In the genomic region with DNA sequence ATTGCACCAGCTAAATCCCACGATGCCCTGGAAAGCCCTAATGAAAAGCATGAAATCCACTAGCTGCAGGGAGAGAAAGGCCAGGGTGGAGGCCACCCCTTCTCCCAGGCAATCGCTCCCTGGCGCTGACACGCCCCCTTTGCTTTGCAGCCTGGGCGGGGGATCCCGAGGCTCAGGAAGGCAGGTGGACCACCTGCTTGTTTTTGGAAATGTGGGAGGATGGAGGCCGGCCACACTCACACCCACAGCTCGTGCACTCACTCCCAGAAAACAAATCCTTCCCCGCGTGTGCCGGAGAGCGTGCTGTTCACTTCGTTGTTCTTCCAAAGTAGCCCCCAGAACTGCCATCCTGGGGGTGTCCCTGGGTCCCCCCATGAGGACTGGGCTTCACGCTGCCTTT, we compare ENCODE assay signal across 1 cellular context.
TF ChIP-seq lines count a peak whose summit lies in the region.

No MANE protein-coding gene starts in this region.

TF ChIP-seq in HepG2, 621 proteins besides CTCF, POLR2A, EP300 and RAD21:
- TF ChIP-seq, protein P1, sequence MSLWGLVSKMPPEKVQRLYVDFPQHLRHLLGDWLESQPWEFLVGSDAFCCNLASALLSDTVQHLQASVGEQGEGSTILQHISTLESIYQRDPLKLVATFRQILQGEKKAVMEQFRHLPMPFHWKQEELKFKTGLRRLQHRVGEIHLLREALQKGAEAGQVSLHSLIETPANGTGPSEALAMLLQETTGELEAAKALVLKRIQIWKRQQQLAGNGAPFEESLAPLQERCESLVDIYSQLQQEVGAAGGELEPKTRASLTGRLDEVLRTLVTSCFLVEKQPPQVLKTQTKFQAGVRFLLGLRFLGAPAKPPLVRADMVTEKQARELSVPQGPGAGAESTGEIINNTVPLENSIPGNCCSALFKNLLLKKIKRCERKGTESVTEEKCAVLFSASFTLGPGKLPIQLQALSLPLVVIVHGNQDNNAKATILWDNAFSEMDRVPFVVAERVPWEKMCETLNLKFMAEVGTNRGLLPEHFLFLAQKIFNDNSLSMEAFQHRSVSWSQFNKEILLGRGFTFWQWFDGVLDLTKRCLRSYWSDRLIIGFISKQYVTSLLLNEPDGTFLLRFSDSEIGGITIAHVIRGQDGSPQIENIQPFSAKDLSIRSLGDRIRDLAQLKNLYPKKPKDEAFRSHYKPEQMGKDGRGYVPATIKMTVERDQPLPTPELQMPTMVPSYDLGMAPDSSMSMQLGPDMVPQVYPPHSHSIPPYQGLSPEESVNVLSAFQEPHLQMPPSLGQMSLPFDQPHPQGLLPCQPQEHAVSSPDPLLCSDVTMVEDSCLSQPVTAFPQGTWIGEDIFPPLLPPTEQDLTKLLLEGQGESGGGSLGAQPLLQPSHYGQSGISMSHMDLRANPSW (CRISPR knock-in tag; IDR thresholded peaks at IDR 0.05; ENCODE audit: borderline replicate concordance), result no peak
- TF ChIP-seq ZNF550 (CRISPR knock-in tag; IDR thresholded peaks at IDR 0.05; ENCODE audit: borderline replicate concordance) (no peak), SP1 (IDR thresholded peaks at IDR 0.05) (no peak), SP1 (CRISPR knock-in tag; IDR thresholded peaks at IDR 0.05) (no peak), ERF (CRISPR knock-in tag; IDR thresholded peaks at IDR 0.05) (no peak), ZFX (CRISPR knock-in tag; IDR thresholded peaks at IDR 0.05; ENCODE audit: low read depth) (no peak), CHD4 (IDR thresholded peaks at IDR 0.05; ENCODE audit: borderline replicate concordance, low read length) (no peak), ZNF121 (CRISPR knock-in tag; IDR thresholded peaks at IDR 0.05) (no peak), ZNF772 (CRISPR knock-in tag; IDR thresholded peaks at IDR 0.05) (no peak), ZNF878 (CRISPR knock-in tag; IDR thresholded peaks at IDR 0.05) (no peak), RFXAP (CRISPR knock-in tag; IDR thresholded peaks at IDR 0.05; ENCODE audit: borderline replicate concordance) (no peak), FOXC1 (CRISPR knock-in tag; IDR thresholded peaks at IDR 0.05; ENCODE audit: borderline replicate concordance) (no peak), TARDBP (CRISPR knock-in tag; IDR thresholded peaks at IDR 0.05) (no peak)
- TF ChIP-seq, protein P2, sequence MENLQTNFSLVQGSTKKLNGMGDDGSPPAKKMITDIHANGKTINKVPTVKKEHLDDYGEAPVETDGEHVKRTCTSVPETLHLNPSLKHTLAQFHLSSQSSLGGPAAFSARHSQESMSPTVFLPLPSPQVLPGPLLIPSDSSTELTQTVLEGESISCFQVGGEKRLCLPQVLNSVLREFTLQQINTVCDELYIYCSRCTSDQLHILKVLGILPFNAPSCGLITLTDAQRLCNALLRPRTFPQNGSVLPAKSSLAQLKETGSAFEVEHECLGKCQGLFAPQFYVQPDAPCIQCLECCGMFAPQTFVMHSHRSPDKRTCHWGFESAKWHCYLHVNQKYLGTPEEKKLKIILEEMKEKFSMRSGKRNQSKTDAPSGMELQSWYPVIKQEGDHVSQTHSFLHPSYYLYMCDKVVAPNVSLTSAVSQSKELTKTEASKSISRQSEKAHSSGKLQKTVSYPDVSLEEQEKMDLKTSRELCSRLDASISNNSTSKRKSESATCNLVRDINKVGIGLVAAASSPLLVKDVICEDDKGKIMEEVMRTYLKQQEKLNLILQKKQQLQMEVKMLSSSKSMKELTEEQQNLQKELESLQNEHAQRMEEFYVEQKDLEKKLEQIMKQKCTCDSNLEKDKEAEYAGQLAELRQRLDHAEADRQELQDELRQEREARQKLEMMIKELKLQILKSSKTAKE (CRISPR knock-in tag; IDR thresholded peaks at IDR 0.05; ENCODE audit: borderline replicate concordance), result no peak
- TF ChIP-seq, protein P3, sequence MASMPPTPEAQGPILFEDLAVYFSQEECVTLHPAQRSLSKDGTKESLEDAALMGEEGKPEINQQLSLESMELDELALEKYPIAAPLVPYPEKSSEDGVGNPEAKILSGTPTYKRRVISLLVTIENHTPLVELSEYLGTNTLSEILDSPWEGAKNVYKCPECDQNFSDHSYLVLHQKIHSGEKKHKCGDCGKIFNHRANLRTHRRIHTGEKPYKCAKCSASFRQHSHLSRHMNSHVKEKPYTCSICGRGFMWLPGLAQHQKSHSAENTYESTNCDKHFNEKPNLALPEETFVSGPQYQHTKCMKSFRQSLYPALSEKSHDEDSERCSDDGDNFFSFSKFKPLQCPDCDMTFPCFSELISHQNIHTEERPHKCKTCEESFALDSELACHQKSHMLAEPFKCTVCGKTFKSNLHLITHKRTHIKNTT (CRISPR knock-in tag; IDR thresholded peaks at IDR 0.05), result no peak
- TF ChIP-seq, protein P4, sequence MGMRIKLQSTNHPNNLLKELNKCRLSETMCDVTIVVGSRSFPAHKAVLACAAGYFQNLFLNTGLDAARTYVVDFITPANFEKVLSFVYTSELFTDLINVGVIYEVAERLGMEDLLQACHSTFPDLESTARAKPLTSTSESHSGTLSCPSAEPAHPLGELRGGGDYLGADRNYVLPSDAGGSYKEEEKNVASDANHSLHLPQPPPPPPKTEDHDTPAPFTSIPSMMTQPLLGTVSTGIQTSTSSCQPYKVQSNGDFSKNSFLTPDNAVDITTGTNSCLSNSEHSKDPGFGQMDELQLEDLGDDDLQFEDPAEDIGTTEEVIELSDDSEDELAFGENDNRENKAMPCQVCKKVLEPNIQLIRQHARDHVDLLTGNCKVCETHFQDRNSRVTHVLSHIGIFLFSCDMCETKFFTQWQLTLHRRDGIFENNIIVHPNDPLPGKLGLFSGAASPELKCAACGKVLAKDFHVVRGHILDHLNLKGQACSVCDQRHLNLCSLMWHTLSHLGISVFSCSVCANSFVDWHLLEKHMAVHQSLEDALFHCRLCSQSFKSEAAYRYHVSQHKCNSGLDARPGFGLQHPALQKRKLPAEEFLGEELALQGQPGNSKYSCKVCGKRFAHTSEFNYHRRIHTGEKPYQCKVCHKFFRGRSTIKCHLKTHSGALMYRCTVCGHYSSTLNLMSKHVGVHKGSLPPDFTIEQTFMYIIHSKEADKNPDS (CRISPR knock-in tag; IDR thresholded peaks at IDR 0.05), result no peak
